ENCODE assay signal across 29 cellular contexts in the genomic region with DNA sequence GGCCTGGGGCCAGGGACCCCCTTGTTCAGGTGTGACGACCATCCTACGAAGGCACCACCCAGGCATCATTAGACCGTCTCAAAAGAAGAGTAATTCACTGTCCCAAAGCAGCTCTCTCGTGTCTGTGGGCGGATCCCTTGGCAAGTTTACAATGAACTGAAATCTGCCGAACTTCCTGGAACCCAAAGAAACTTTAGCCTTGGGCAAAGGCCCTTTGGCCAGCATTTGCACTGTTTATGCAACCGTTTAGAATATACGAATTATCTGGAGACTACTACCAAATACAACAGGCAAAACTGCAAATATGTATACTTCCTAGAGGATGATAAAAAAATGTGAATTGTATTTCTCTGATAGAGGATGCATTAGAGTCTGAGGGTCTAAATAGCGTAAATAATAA. TPM values are rescaled to one million over a fixed set of nuclear protein-coding genes. Genes with fewer than 3 reads are reported as not detected.
DNase-seq lines count a peak whose midpoint lies in the region; ATAC-seq, FAIRE-seq and TF ChIP-seq lines count a peak whose summit lies in the region.
"Had no signal": no experiment of that assay in that cellular context is flagged by ENCODE, and none has a peak within 500 bp of the region (broad histone marks: within the 10 kb centered on the region; RNA-seq: fewer than 3 reads in every experiment).

No MANE protein-coding gene starts in this region.

- no peak for TF ChIP-seq CTCF in MCF 10A (IDR thresholded peaks at IDR 0.05; ENCODE audit: unreplicated experiment)
- no peak for TF ChIP-seq CTCF in breast epithelium (IDR thresholded peaks at IDR 0.05)
- no peak for TF ChIP-seq CTCF in K562 (IDR thresholded peaks at IDR 0.05 in 2 of 3, conservative IDR thresholded peaks at IDR 0.05 in 1 of 3; ENCODE audit: insufficient read depth in 2 of 3, low read depth in 1 of 3, low read length in 3 of 3)
- no peak for TF ChIP-seq CTCF in right lobe of liver (IDR thresholded peaks at IDR 0.05)
- TF ChIP-seq CTCF in transverse colon (IDR thresholded peaks at IDR 0.05) = no peak

- H3K27me3 ChIP-seq in breast epithelium = no peaks in the 10 kb centered on the region
- H3K27me3 ChIP-seq in K562 (ENCODE audit: control insufficient read depth in 2 of 2, insufficient read depth in 2 of 2, low read length in 2 of 2) = no peaks in the 10 kb centered on the region
- no peaks in the 10 kb centered on the region for H3K27me3 ChIP-seq in right lobe of liver
- no peaks in the 10 kb centered on the region for H3K27me3 ChIP-seq in transverse colon
- H3K27me3 ChIP-seq: BLaER1, SJSA1, suprapubic skin, vagina had no signal

- in situ Hi-C loops in K562 (cut with MboI) (no loop called here), transverse colon (cut with MboI; ENCODE audit: low pct_ligation_motif_present in 1 of 4, low pct_unique_long_range_greater_than_20kb in 1 of 4, low sequenced_read_pairs in 3 of 4) (no loop called here)

- H3K27ac Mint-ChIP-seq in MCF 10A (ENCODE audit: low read depth, unreplicated experiment) = no peak overlapping the region
- H3K27ac Mint-ChIP-seq: GM23338 had no signal

- TF ChIP-seq RAD21 in K562 (CRISPR knock-in tag; conservative IDR thresholded peaks at IDR 0.05 in 1 of 2, IDR thresholded peaks at IDR 0.05 in 1 of 2) = no peak

- no peaks in the 10 kb centered on the region for H3K27me3 Mint-ChIP-seq in MCF 10A (ENCODE audit: insufficient read depth, unreplicated experiment)
- H3K27me3 Mint-ChIP-seq: activated T-cell treated with anti-CD3 and anti-CD28 coated beads, Interleukin-2, amount 50 U/mL, for 24 hours; T-cell had no signal

- peaks cover 31% of the 10 kb centered on the region for H3K36me3 Mint-ChIP-seq in MCF 10A (ENCODE audit: insufficient read depth, unreplicated experiment)

- WGBS in K562 (ENCODE audit: insufficient coverage, low coverage, missing lambda C conversion rate) = 48% methylated on average over 9 of the region's 9 CpGs
- WGBS in right lobe of liver (ENCODE audit: insufficient coverage, low coverage, low lambda C conversion rate, missing lambda C conversion rate) = 20% methylated on average over 9 of the region's 9 CpGs
- WGBS in transverse colon (ENCODE audit: low coverage in 1 of 2), 2 donors = 36 to 52% methylated on average over 6 to 9 of the region's 9 CpGs

- H3K4me3 ChIP-seq in breast epithelium (no peak overlapping the region), K562 (no peak overlapping the region), right lobe of liver (peak overlapping the region; percentile 10 to 55 (median 55)), transverse colon (no peak overlapping the region)
- H3K4me3 ChIP-seq: lung, SJSA1 had no signal

- H3K4me3 Mint-ChIP-seq in MCF 10A (ENCODE audit: unreplicated experiment) = peak overlapping the region; percentile 28

- no peaks in the 10 kb centered on the region for H3K9me3 Mint-ChIP-seq in MCF 10A (ENCODE audit: unreplicated experiment)
- H3K9me3 Mint-ChIP-seq: stimulated activated effector memory CD8-positive, alpha-beta T cell treated with anti-CD3 and anti-CD28 coated beads, Interleukin-12 subunit alpha, Interleukin-12 subunit beta, amount 100 ng/mL, for 72 hours; T-cell had no signal

- CTCF ChIA-PET in MCF 10A (lab: Yijun Ruan, JAX) (no interaction called here), K562 (lab: Yijun Ruan, JAX; ENCODE audit: low intra/inter-chr PET ratio) (no interaction called here)

- peaks cover 26% of the 10 kb centered on the region for H3K4me1 Mint-ChIP-seq in MCF 10A (ENCODE audit: insufficient read depth, unreplicated experiment)

- peak overlapping the region in 1 of 2 experiments; percentile 16; a peak in 1 of 4 replicates for H3K9ac ChIP-seq in K562 (ENCODE audit: insufficient read depth in 1 of 2, low read depth in 2 of 2, low read length in 2 of 2)
- H3K9ac ChIP-seq: BLaER1 had no signal

- FAIRE-seq in K562 (lab: Jason Lieb, UNC) = no peak
- no peak for FAIRE-seq in HTR-8/SVneo (lab: Jason Lieb, UNC)
- FAIRE-seq: A549, RCC 7860 had no signal

- ATAC-seq in K562 (no peak), right lobe of liver (peak; percentile 29 to 63 (median 40)), GM18909 (IDR thresholded peaks at IDR 0.05; ENCODE audit: poor library complexity, unreplicated experiment) (no peak)
- ATAC-seq: A549; GM23338; stimulated activated effector memory CD8-positive, alpha-beta T cell treated with anti-CD3 and anti-CD28 coated beads, Interleukin-12 subunit alpha, Interleukin-12 subunit beta, amount 100 ng/mL, for 72 hours; T-cell had no signal

- peaks cover 11% of the 10 kb centered on the region; the same call in 1 of the 2 replicates for H4K20me1 ChIP-seq in K562 (replicated peaks; ENCODE audit: control insufficient read depth, insufficient read depth, low read length)

- TF ChIP-seq EP300 in K562 (IDR thresholded peaks at IDR 0.05; ENCODE audit: low read length) (no peak), transverse colon (IDR thresholded peaks at IDR 0.05; ENCODE audit: low read depth) (no peak)

- no peak overlapping the region for H3K27ac ChIP-seq in breast epithelium
- H3K27ac ChIP-seq in K562 (ENCODE audit: extremely low read depth, low read depth, low read length) = no peak overlapping the region
- peak overlapping the region; percentile 59 to 98 (median 98) for H3K27ac ChIP-seq in right lobe of liver
- peak overlapping the region; percentile 90 to 97 (median 95) for H3K27ac ChIP-seq in transverse colon
- H3K27ac ChIP-seq: BLaER1, SJSA1, suprapubic skin had no signal

- H3K36me3 ChIP-seq in breast epithelium = no peaks in the 10 kb centered on the region
- H3K36me3 ChIP-seq in K562 (ENCODE audit: control insufficient read depth, insufficient read depth, low read length) = peaks cover 20% of the 10 kb centered on the region
- no peaks in the 10 kb centered on the region for H3K36me3 ChIP-seq in right lobe of liver
- no peaks in the 10 kb centered on the region for H3K36me3 ChIP-seq in transverse colon
- H3K36me3 ChIP-seq: suprapubic skin, vagina had no signal

- TF ChIP-seq POLR2A in breast epithelium (IDR thresholded peaks at IDR 0.05) (no peak), K562 (conservative IDR thresholded peaks at IDR 0.05) (no peak), right lobe of liver (IDR thresholded peaks at IDR 0.05) (no peak), transverse colon (IDR thresholded peaks at IDR 0.05) (no peak)

- H3K4me1 ChIP-seq in breast epithelium (peaks cover 0 to 6% of the 10 kb centered on the region in 2 donors), K562 (replicated peaks in 1 of 2; ENCODE audit: control insufficient read depth in 2 of 2, insufficient read depth in 2 of 2, low read length in 2 of 2) (peaks cover 19 to 20% of the 10 kb centered on the region in 2 experiments; a peak in 4 of 5 replicates), right lobe of liver (peaks cover 0 to 24% (median 6%) of the 10 kb centered on the region in 4 donors), transverse colon (peaks cover 7 to 50% (median 30%) of the 10 kb centered on the region in 4 donors)

- H3K4me2 ChIP-seq in K562 (ENCODE audit: insufficient read depth, low read length) = peak overlapping the region; percentile 32; the same call in 1 of the 2 replicates

- BruUV-seq in MCF 10A (replicated peaks; lab: Mats Ljungman, UMichigan) (no TSS peak), K562 (replicated peaks; lab: Mats Ljungman, UMichigan) (no TSS peak)

- POLR2A ChIA-PET in MCF 10A (lab: Yijun Ruan, JAX) (interaction anchor here (0.6 to 1.5 kb wide), 4 partner anchors 9 to 73 kb away, joined by 3 to 5 read pairs (median 4); no protein-coding TSS in a partner anchor), K562 (lab: Yijun Ruan, JAX) (interaction anchor here (1.6 kb wide), 1 partner anchor 9 kb away, joined by 5 read pairs; no protein-coding TSS in a partner anchor)

- intact Hi-C loops in MCF 10A (cut with micrococcal nuclease) = loop anchor here (5.0 kb wide), 2 partner anchors 74 to 306 kb away; a partner anchor contains a TSS
- intact Hi-C loops in breast epithelium (cut with DNase I; ENCODE audit: low total_unique reads) = no loop called here
- intact Hi-C loops in K562 (cut with micrococcal nuclease) = no loop called here
- intact Hi-C loops in right lobe of liver (cut with DNase I) = no loop called here
- intact Hi-C loops in transverse colon (cut with DNase I; ENCODE audit: low total_unique reads) = loop anchor here (5.0 kb wide), 1 partner anchor 79 kb away; no protein-coding TSS in a partner anchor

- H3K9me1 ChIP-seq in K562 (ENCODE audit: control insufficient read depth, insufficient read depth, low read length) = no peaks in the 10 kb centered on the region

- H3K79me2 ChIP-seq in K562 (ENCODE audit: control insufficient read depth, insufficient read depth, low read length) = peaks cover 35% of the 10 kb centered on the region

- DNase-seq in MCF 10A (ENCODE audit: unreplicated experiment) (peak; percentile 69), breast epithelium (ENCODE audit: low spot score in 2 of 2) (no peak), K562 (ENCODE audit: extremely low read depth in 1 of 4, low spot score in 3 of 4) (peak in 2 of 4 experiments; percentile 13 to 43), right lobe of liver (peak in 2 of 3 donors; percentile 49 to 84), transverse colon (peak; percentile 74), SIG-M5 (lab: John Stamatoyannopoulos, UW) (no peak), HTR-8/SVneo (ENCODE audit: insufficient read length, low spot score) (no peak)
- DNase-seq: activated naive CD4-positive, alpha-beta T cell; activated T-cell treated with anti-CD3 and anti-CD28 coated beads, Interleukin-2, amount 50 U/mL, for 24 hours; anterior cingulate cortex; caudate nucleus; dermis blood vessel endothelial cell; islet precursor cell; KBM-7; NCI-H2171; NCI-H510A treated with DMSO at 0.1 percent for 48 hours; NK-92 treated with Interleukin-12 subunit alpha and Interleukin-12 subunit beta, amount 100 ng/mL, for 24 hours; retina; T-cell had no signal

- H2AFZ ChIP-seq in K562 (ENCODE audit: low read depth, low read length) = 0 out of 2 replicates have a peak overlapping the region, but pooled peaks have one; percentile 30
- H2AFZ ChIP-seq: GM23338 had no signal

- H3K9me3 ChIP-seq in breast epithelium (no peaks in the 10 kb centered on the region), K562 (replicated peaks; ENCODE audit: control insufficient read depth, insufficient read depth, low read depth, low read length) (no peaks in the 10 kb centered on the region), right lobe of liver (no peaks in the 10 kb centered on the region), transverse colon (no peaks in the 10 kb centered on the region)
- H3K9me3 ChIP-seq: A549, SJSA1, suprapubic skin, vagina had no signal

RNA-seq across cellular contexts. Expression of a gene that starts 1.4 kb away (rescaled TPM):
- total RNA-seq in MCF 10A (2022) (224 and 239 TPM in 2 replicates), breast epithelium (100 to 1,000 TPM; 214 to 314 (median 218) TPM), K562 (2014; rRNA removed) (419 and 452 TPM in 2 replicates), K562 (2014; rRNA removed; fragmentation: Illumina TruSeq; extraction: Trizol) (633 and 657 TPM in 2 replicates), K562 (2015; rRNA removed; fragmentation: Illumina TruSeq; extraction: Trizol) (603 and 618 TPM in 2 replicates), K562 (2021) (502 and 508 TPM in 2 replicates), right lobe of liver (1,000 to 10,000 TPM in 1 of 6 experiments, 100 to 1,000 TPM in 5; 398 to 1,176 (median 518) TPM), transverse colon (100 to 1,000 TPM; 117 to 312 (median 256) TPM)
- total RNA-seq in K562 (2011; cell fraction: chromatin; rRNA removed; ENCODE audit: low replicate concordance) = 34.1 and 47.2 TPM in 2 replicates
- total RNA-seq in K562 (2011; cell fraction: nucleolus; rRNA removed) = 65.2 and 66.5 TPM in 2 replicates
- total RNA-seq in K562 (2011; cell fraction: nucleoplasm; rRNA removed) = 81.2 and 82.4 TPM in 2 replicates
- polyA plus RNA-seq in K562 (2011; rRNA removed) (514 and 783 TPM in 2 replicates), K562 (2014; fragmentation: Illumina TruSeq; extraction: Trizol) (577 and 611 TPM in 2 replicates), K562 (2014; fragmentation: Nextera tagmentation; extraction: Ambion mirVana) (1,000 to 10,000 TPM; 1,386 to 1,409 TPM), K562 (2014; rRNA removed) (613 and 642 TPM in 2 replicates)
- 344 and 485 TPM in 2 replicates for polyA plus RNA-seq in K562 (2011; cell fraction: cytosol; rRNA removed)
- 104 and 172 TPM in 2 replicates for polyA plus RNA-seq in K562 (2011; cell fraction: nucleus; rRNA removed)
- polyA plus RNA-seq in K562 (2012) = 288 and 652 TPM in 2 replicates
- polyA minus RNA-seq in K562 (2011; rRNA and poly(A)+ RNA removed) = 483 and 698 TPM in 2 replicates
- polyA minus RNA-seq in K562 (2011; cell fraction: cytosol; rRNA and poly(A)+ RNA removed) = 436 and 452 TPM in 2 replicates
- 37.4 and 67.0 TPM in 2 replicates for polyA minus RNA-seq in K562 (2011; cell fraction: nucleus; rRNA and poly(A)+ RNA removed)

Comparison
In these comparisons a context has a peak if more than half of its experiments do, and no peak if none do; other contexts are left out.
1. DNase-seq: peak in MCF 10A (single experiment), right lobe of liver (2 of 3) and transverse colon (single experiment); none in breast epithelium (0 of 2), SIG-M5 (single experiment) and HTR-8/SVneo (single experiment).
2. intact Hi-C loops: an anchor here in MCF 10A (5.0 kb wide) and transverse colon (5.0 kb wide); none called in breast epithelium, K562 and right lobe of liver.
3. H3K27ac ChIP-seq: peak in right lobe of liver (3 of 3) and transverse colon (4 of 4); none in breast epithelium (0 of 2) and K562 (single experiment).
4. H3K4me3 ChIP-seq: peak in right lobe of liver (3 of 3); none in breast epithelium (0 of 3), K562 (single experiment) and transverse colon (0 of 4).
5. ATAC-seq: peak in right lobe of liver (4 of 4); none in K562 (single experiment) and GM18909 (single experiment).